In genomic region chr1:90344963-90345730, GRCh38 we compare ENCODE assay signal across 22 cellular contexts.
"Had no signal": no experiment of that assay in that cellular context is flagged by ENCODE, and none has a peak within 500 bp of the region (broad histone marks: within the 10 kb centered on the region; RNA-seq: fewer than 3 reads in every experiment).

No MANE protein-coding gene starts in this region.

- H2AFZ ChIP-seq: parathyroid adenoma had no signal

- H3K4me3 Mint-ChIP-seq: nephron; stimulated activated effector memory CD8-positive, alpha-beta T cell treated with anti-CD3 and anti-CD28 coated beads, Interleukin-12 subunit alpha, Interleukin-12 subunit beta, amount 100 ng/mL, for 72 hours; T-helper 2 cell treated with Interferon-gamma antibody and Interleukin-4, amounts not matched to agents 5 μg/mL and 100 μg/mL, for 36 hours had no signal

- H3K27ac ChIP-seq: adrenal gland, dorsolateral prefrontal cortex, epithelial cell of prostate, lower lobe of right lung, parathyroid adenoma, sigmoid colon, stomach had no signal

- H3K4me3 ChIP-seq: adrenal gland, dorsolateral prefrontal cortex, lower lobe of right lung, sigmoid colon, stomach had no signal

- DNase-seq: activated CD4-positive, alpha-beta T cell treated with anti-CD3 and anti-CD28 coated beads, Interleukin-2, amount 50 U/mL, for 4 hours; activated gamma-delta T cell treated with Interleukin-2 at 50 U/mL for 16 hours; adrenal gland; caudate nucleus; dorsolateral prefrontal cortex; foreskin fibroblast; hippocampal formation; lower lobe of right lung; midbrain; sigmoid colon; stimulated activated CD4-positive, alpha-beta T cell treated with anti-CD3 and anti-CD28 coated beads, Interleukin-4, amount 100 ng/mL, for 24 hours; stomach; trophoblast cell had no signal

- H3K79me2 ChIP-seq: parathyroid adenoma had no signal

- H3K36me3 ChIP-seq: adrenal gland, lower lobe of right lung, sigmoid colon, stomach had no signal

- H3K4me1 Mint-ChIP-seq: stimulated activated effector memory CD8-positive, alpha-beta T cell treated with anti-CD3 and anti-CD28 coated beads, Interleukin-12 subunit alpha, Interleukin-12 subunit beta, amount 100 ng/mL, for 72 hours had no signal

- H3K36me3 Mint-ChIP-seq: activated naive CD4-positive, alpha-beta T cell treated with anti-CD3 and anti-CD28 coated beads, Interleukin-2, amount 50 U/mL, for 72 hours; stimulated activated effector memory CD8-positive, alpha-beta T cell treated with anti-CD3 and anti-CD28 coated beads, Interleukin-12 subunit alpha, Interleukin-12 subunit beta, amount 100 ng/mL, for 72 hours had no signal

- H3K9me3 ChIP-seq: adrenal gland had no signal

- FAIRE-seq: colon, islet of Langerhans, TTC549 had no signal

- H3K9ac ChIP-seq: parathyroid adenoma had no signal

- H3K27me3 ChIP-seq: adrenal gland, dorsolateral prefrontal cortex, sigmoid colon, stomach had no signal

- ATAC-seq: activated naive CD4-positive, alpha-beta T cell treated with anti-CD3 and anti-CD28 coated beads, Interleukin-2, amount 50 U/mL, for 72 hours; lower lobe of right lung; stimulated activated effector memory CD8-positive, alpha-beta T cell treated with anti-CD3 and anti-CD28 coated beads, Interleukin-12 subunit alpha, Interleukin-12 subunit beta, amount 100 ng/mL, for 72 hours had no signal

- H3K4me1 ChIP-seq: adrenal gland, parathyroid adenoma, sigmoid colon, stomach had no signal
